Comparison of ENCODE assay signal across 36 cellular contexts in the genomic region with DNA sequence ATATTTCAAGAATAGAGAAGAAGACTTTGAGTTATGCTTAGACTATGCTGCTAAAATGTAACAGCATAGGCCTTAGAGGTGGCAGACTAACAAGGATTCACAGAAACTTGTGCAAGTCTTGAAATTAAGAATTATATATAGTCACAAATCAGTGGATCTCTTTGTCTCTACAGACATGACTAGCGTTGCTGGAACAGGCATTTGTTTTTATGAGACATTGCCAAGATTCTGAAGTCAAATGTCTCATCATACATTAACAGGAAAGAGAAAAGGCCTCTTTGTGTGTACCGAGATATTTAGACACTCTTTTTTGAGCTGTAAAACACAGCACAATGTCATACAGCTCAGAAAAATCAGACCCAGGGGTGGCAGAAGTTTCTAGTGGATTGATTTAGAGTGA.
DNase-seq lines count a peak whose midpoint lies in the region; FAIRE-seq and TF ChIP-seq lines count a peak whose summit lies in the region.
"Had no signal": no experiment of that assay in that cellular context is flagged by ENCODE, and none has a peak within 500 bp of the region (broad histone marks: within the 10 kb centered on the region; RNA-seq: fewer than 3 reads in every experiment).

No MANE protein-coding gene starts in this region.

- H3K36me3 ChIP-seq in A673 (ENCODE audit: insufficient read depth, low read length, poor library complexity, severe bottlenecking), result no peaks in the 10 kb centered on the region
- H3K36me3 ChIP-seq in astrocyte (ENCODE audit: insufficient read depth, low read length), result no peaks in the 10 kb centered on the region
- no peaks in the 10 kb centered on the region for H3K36me3 ChIP-seq in osteoblast (ENCODE audit: insufficient read depth, low read length)
- H3K36me3 ChIP-seq: adrenal gland, brain microvascular endothelial cell, neutrophil, prostate gland, right lobe of liver, upper lobe of left lung had no signal

- H3K27me3 Mint-ChIP-seq in astrocyte (ENCODE audit: low read depth, unreplicated experiment), result no peaks in the 10 kb centered on the region
- H3K27me3 Mint-ChIP-seq: stimulated activated memory B cell treated with anti-CD40 and anti-IgM and Interleukin-4, amounts not matched to agents 10 μg/mL and 1 μg/mL and 100 μg/mL, for 72 hours had no signal

- no peak overlapping the region for H3K4me3 Mint-ChIP-seq in astrocyte (ENCODE audit: unreplicated experiment)
- H3K4me3 Mint-ChIP-seq: CD14-positive monocyte; GM23338; stimulated activated memory B cell treated with anti-CD40 and anti-IgM and Interleukin-4, amounts not matched to agents 10 μg/mL and 1 μg/mL and 100 μg/mL, for 72 hours had no signal

- no peaks in the 10 kb centered on the region for H3K27me3 ChIP-seq in A673 (replicated peaks; ENCODE audit: insufficient read depth, low read depth, low read length, poor library complexity)
- H3K27me3 ChIP-seq in astrocyte (ENCODE audit: insufficient read depth, low read length), result no peaks in the 10 kb centered on the region
- H3K27me3 ChIP-seq in osteoblast (ENCODE audit: insufficient read depth, low read length), result no peaks in the 10 kb centered on the region
- H3K27me3 ChIP-seq: adrenal gland, brain microvascular endothelial cell, neutrophil, right lobe of liver, upper lobe of left lung had no signal

- BruUV-seq in A673 (replicated peaks; lab: Mats Ljungman, UMichigan), result no TSS peak

- H3K4me2 ChIP-seq in astrocyte (ENCODE audit: low read length) (no peak overlapping the region), osteoblast (ENCODE audit: insufficient read depth, low read length) (no peak overlapping the region)
- H3K4me2 ChIP-seq: GM23338, PC-9 had no signal

- CTCF ChIA-PET in A673 (lab: Charles Lee), result no interaction called here

- intact Hi-C loops in A673 (cut with micrococcal nuclease; ENCODE audit: unreplicated experiment), result loop anchor here (5.0 to 10.0 kb wide), 2 partner anchors 230 to 913 kb away; no protein-coding TSS in a partner anchor

- peak overlapping the region; percentile 96 for H3K27ac ChIP-seq in A673 (ENCODE audit: low read depth, low read length, poor library complexity, severe bottlenecking)
- no peak overlapping the region for H3K27ac ChIP-seq in astrocyte (ENCODE audit: low read depth, low read length)
- no peak overlapping the region for H3K27ac ChIP-seq in osteoblast (ENCODE audit: low read depth, low read length)
- H3K27ac ChIP-seq: adrenal gland, brain microvascular endothelial cell, neutrophil, PC-9, prostate gland, right lobe of liver, upper lobe of left lung had no signal

- no peak overlapping the region for H3K27ac Mint-ChIP-seq in astrocyte (ENCODE audit: unreplicated experiment)
- H3K27ac Mint-ChIP-seq: CD14-positive monocyte; GM23338; stimulated activated memory B cell treated with anti-CD40 and anti-IgM and Interleukin-4, amounts not matched to agents 10 μg/mL and 1 μg/mL and 100 μg/mL, for 72 hours had no signal

- no peaks in the 10 kb centered on the region for H3K4me1 Mint-ChIP-seq in astrocyte (ENCODE audit: low read depth, unreplicated experiment)
- H3K4me1 Mint-ChIP-seq: CD14-positive monocyte; GM23338; stimulated activated memory B cell treated with anti-CD40 and anti-IgM and Interleukin-4, amounts not matched to agents 10 μg/mL and 1 μg/mL and 100 μg/mL, for 72 hours had no signal

- H3K4me3 ChIP-seq in A673 (ENCODE audit: low read depth, low read length, poor library complexity, severe bottlenecking), result no peak overlapping the region
- H3K4me3 ChIP-seq in astrocyte (ENCODE audit: insufficient read depth, low read depth, low read length), result no peak overlapping the region
- H3K4me3 ChIP-seq in fibroblast of pulmonary artery (replicated peaks; ENCODE audit: low read depth, low read length), result no peak overlapping the region
- H3K4me3 ChIP-seq in osteoblast (ENCODE audit: insufficient read depth, low read length), result no peak overlapping the region
- H3K4me3 ChIP-seq: adrenal gland, GM23338, PC-9, prostate gland, right lobe of liver, upper lobe of left lung had no signal

- no peak overlapping the region for H2AFZ ChIP-seq in astrocyte (ENCODE audit: low read depth, low read length)
- peak overlapping the region; percentile 44 for H2AFZ ChIP-seq in osteoblast (ENCODE audit: low read length)
- H2AFZ ChIP-seq: GM23338, PC-9 had no signal

- peaks cover 33% of the 10 kb centered on the region for H3K4me1 ChIP-seq in A673 (ENCODE audit: insufficient read depth, low read length, poor library complexity, severe bottlenecking)
- no peaks in the 10 kb centered on the region for H3K4me1 ChIP-seq in astrocyte (ENCODE audit: insufficient read depth, low read length)
- peaks cover 4% of the 10 kb centered on the region for H3K4me1 ChIP-seq in osteoblast (ENCODE audit: insufficient read depth, low read length)
- H3K4me1 ChIP-seq: adrenal gland, prostate gland, right lobe of liver, upper lobe of left lung had no signal

- H4K20me1 ChIP-seq in astrocyte (ENCODE audit: insufficient read depth, low read length) (no peaks in the 10 kb centered on the region), osteoblast (ENCODE audit: insufficient read depth, low read length) (no peaks in the 10 kb centered on the region)

- no peak for DNase-seq in A673 (ENCODE audit: low spot score)
- DNase-seq in astrocyte (ENCODE audit: low read depth), result peak; percentile 25
- DNase-seq in fibroblast of pulmonary artery (ENCODE audit: low read depth), result peak; percentile 20
- no peak for DNase-seq in osteoblast (ENCODE audit: insufficient read length, low spot score, missing footprints)
- DNase-seq in stimulated activated naive CD4-positive, alpha-beta T cell (lab: John Stamatoyannopoulos, UW), result no peak
- no peak for DNase-seq in HPDE6-E6E7 (ENCODE audit: extremely low spot score)
- no peak for DNase-seq in DMS 273 (lab: John Stamatoyannopoulos, UW; ENCODE audit: unreplicated experiment)
- no peak for DNase-seq in cortex of kidney (lab: John Stamatoyannopoulos, UW)
- DNase-seq: 8988T; activated CD4-positive, alpha-beta T cell treated with anti-CD3 and anti-CD28 coated beads, Interleukin-2, amount 50 U/mL, for 48 hours; activated CD8-positive, alpha-beta memory T cell treated with anti-CD3 and anti-CD28 coated beads, Interleukin-2, amount 50 U/mL, for 4 hours; activated naive CD4-positive, alpha-beta T cell treated with Interleukin-2 at 50 U/mL for 16 hours; adrenal gland; brain microvascular endothelial cell; Calu3; effector CD8-positive, alpha-beta T cell; hypothalamus; Kasumi-1; left colon; NCI-H1436; NCI-H2081; NCI-H2227 treated with DMSO at 0.1 percent for 48 hours; NCI-H526 treated with DMSO at 0.1 percent for 48 hours; NK-92 treated with Interleukin-12 subunit alpha and Interleukin-12 subunit beta, amount 100 ng/mL, for 24 hours; PC-9; right lobe of liver; Right ventricle myocardium superior; stimulated activated CD4-positive, alpha-beta T cell treated with anti-CD3 and anti-CD28 coated beads, Interleukin-4, amount 100 ng/mL, for 4 hours; T-helper 2 cell; upper lobe of left lung had no signal

- H3K9ac ChIP-seq in astrocyte (ENCODE audit: low read length), result no peak overlapping the region

- POLR2A ChIA-PET in A673 (lab: Charles Lee; ENCODE audit: low non-redundant PET), result no interaction called here

- FAIRE-seq in astrocyte (lab: Jason Lieb, UNC), result no peak
- FAIRE-seq: colon had no signal

- TF ChIP-seq CTCF in A673 (conservative IDR thresholded peaks at IDR 0.05; ENCODE audit: low read depth, low read length) (no peak), astrocyte (IDR thresholded peaks at IDR 0.05; ENCODE audit: insufficient read depth, low read depth, low read length) (no peak), fibroblast of pulmonary artery (IDR thresholded peaks at IDR 0.05; ENCODE audit: low read length, missing control alignments) (no peak), osteoblast (IDR thresholded peaks at IDR 0.05; ENCODE audit: extremely low read depth, low read depth, low read length) (no peak)

- no peaks in the 10 kb centered on the region for H3K36me3 Mint-ChIP-seq in astrocyte (ENCODE audit: low read depth, unreplicated experiment)
- H3K36me3 Mint-ChIP-seq: CD14-positive monocyte; stimulated activated memory B cell treated with anti-CD40 and anti-IgM and Interleukin-4, amounts not matched to agents 10 μg/mL and 1 μg/mL and 100 μg/mL, for 72 hours had no signal

- H3K9me3 ChIP-seq in A673 (ENCODE audit: low read depth, low read length, poor library complexity, severe bottlenecking) (peaks cover 10% of the 10 kb centered on the region), astrocyte (ENCODE audit: insufficient read depth, low read depth, low read length) (no peaks in the 10 kb centered on the region), osteoblast (ENCODE audit: low read depth, low read length) (no peaks in the 10 kb centered on the region)
- H3K9me3 ChIP-seq: adrenal gland, neutrophil, prostate gland, right lobe of liver, upper lobe of left lung had no signal

- no peaks in the 10 kb centered on the region for H3K9me3 Mint-ChIP-seq in astrocyte (ENCODE audit: unreplicated experiment)
- H3K9me3 Mint-ChIP-seq: GM23338 had no signal

- H3K79me2 ChIP-seq in astrocyte (ENCODE audit: insufficient read depth, low read length) (no peaks in the 10 kb centered on the region), osteoblast (ENCODE audit: insufficient read depth, low read length) (no peaks in the 10 kb centered on the region)

Comparison
In these comparisons a context has a peak if more than half of its experiments do, and no peak if none do; other contexts are left out.
1. DNase-seq: peak in astrocyte (single experiment) and fibroblast of pulmonary artery (single experiment); none in A673 (single experiment), osteoblast (single experiment), stimulated activated naive CD4-positive, alpha-beta T cell (0 of 6), HPDE6-E6E7 (single experiment), DMS 273 (single experiment) and cortex of kidney (single experiment).